ENCODE assay signal across 8 cellular contexts in genomic region chr1:61724721-61725694, GRCh38. TPM values are rescaled to one million over a fixed set of nuclear protein-coding genes. Genes with fewer than 3 reads are reported as not detected.
DNase-seq lines count a peak whose midpoint lies in the region; ATAC-seq, FAIRE-seq and TF ChIP-seq lines count a peak whose summit lies in the region.

TSS of gene TM2D1 (minus strand) at chr1:61725141. CDS start at chr1:61725120, 21 bp downstream.

- no peak for TF ChIP-seq EP300 in A549 (IDR thresholded peaks at IDR 0.05)

- POLR2A ChIA-PET in A549 (lab: Yijun Ruan, JAX) = no interaction called here

- CTCF ChIA-PET in A549 (lab: Yijun Ruan, JAX) = no interaction called here

- TF ChIP-seq CTCF in A549 (IDR thresholded peaks at IDR 0.05) (no peak), VCaP (conservative IDR thresholded peaks at IDR 0.05) (no peak), breast epithelium (IDR thresholded peaks at IDR 0.05) (no peak)

- peak within 1 kb of the TSS; percentile 90 to 91 for H3K27ac ChIP-seq in A549
- H3K27ac ChIP-seq in VCaP = peak within 1 kb of the TSS; percentile 88
- H3K27ac ChIP-seq in breast epithelium = peak within 1 kb of the TSS; percentile 94 to 96
- H3K27ac ChIP-seq in small intestine (ENCODE audit: low read depth in 1 of 2, low read length in 1 of 2) = peak within 1 kb of the TSS; percentile 75 to 87

- DNase-seq in A549 (ENCODE audit: low read depth in 1 of 2, low spot score in 1 of 2) = peak; percentile 82 to 89
- peak; percentile 94 for DNase-seq in NCI-H2171 treated with DMSO at 0.1 percent for 48 hours (lab: John Stamatoyannopoulos, UW)
- DNase-seq in breast epithelium (ENCODE audit: low spot score in 2 of 2) = peak; percentile 83 to 84
- DNase-seq in iPS-NIHi11 (ENCODE audit: low spot score) = peak; percentile 94
- DNase-seq in small intestine = peak; percentile 94

- H3K36me3 ChIP-seq in breast epithelium (no peaks in the 10 kb centered on the region), small intestine (ENCODE audit: control insufficient read depth in 2 of 2, insufficient read depth in 2 of 2, low read length in 2 of 2) (peaks cover 0 to 3% of the 10 kb centered on the region in 2 donors)

- peak; percentile 96 for TF ChIP-seq POLR2A in A549 (IDR thresholded peaks at IDR 0.05; ENCODE audit: low read length)
- peak; percentile 87 for TF ChIP-seq POLR2A in breast epithelium (IDR thresholded peaks at IDR 0.05)

- no peak for TF ChIP-seq RAD21 in A549 (conservative IDR thresholded peaks at IDR 0.05 in 1 of 2, IDR thresholded peaks at IDR 0.05 in 1 of 2)

- H3K4me1 ChIP-seq in A549 (peaks cover 13% of the 10 kb centered on the region; the same call in 1 of the 3 replicates), breast epithelium (peaks cover 0 to 9% of the 10 kb centered on the region in 2 donors), small intestine (ENCODE audit: control insufficient read depth in 2 of 2, insufficient read depth in 1 of 2, low read depth in 1 of 2, low read length in 1 of 2) (peaks cover 2% of the 10 kb centered on the region in 2 donors)

- 1% methylated on average over 23 of the region's 46 CpGs for WGBS in A549 (ENCODE audit: missing lambda C conversion rate)
- WGBS in small intestine, 3 donors = 0% methylated on average over 46 of the region's 46 CpGs

- H3K4me2 ChIP-seq in A549 = peak within 1 kb of the TSS; percentile 92

- H3K27me3 ChIP-seq in breast epithelium = no peaks in the 10 kb centered on the region
- no peaks in the 10 kb centered on the region for H3K27me3 ChIP-seq in small intestine (ENCODE audit: control insufficient read depth in 2 of 2, insufficient read depth in 2 of 2, low read length in 2 of 2)

- intact Hi-C loops in breast epithelium (cut with DNase I; ENCODE audit: low total_unique reads) = no loop called here

- ATAC-seq in A549 (peak; percentile 100), GM18867 (IDR thresholded peaks at IDR 0.05; ENCODE audit: unreplicated experiment) (peak; percentile 99), HG03103 (IDR thresholded peaks at IDR 0.05; ENCODE audit: low read depth, unreplicated experiment) (peak; percentile 99)

- H3K4me3 ChIP-seq in A549 (peak within 1 kb of the TSS; percentile 95), breast epithelium (peak within 1 kb of the TSS; percentile 93 to 100 (median 98)), small intestine (ENCODE audit: low read depth in 1 of 2, low read length in 2 of 2) (peak within 1 kb of the TSS; percentile 59 to 77)

- H3K9me3 ChIP-seq in A549 = no peaks in the 10 kb centered on the region
- H3K9me3 ChIP-seq in breast epithelium = no peaks in the 10 kb centered on the region
- no peaks in the 10 kb centered on the region for H3K9me3 ChIP-seq in small intestine (ENCODE audit: control insufficient read depth, low read depth)

- FAIRE-seq in A549 (lab: Jason Lieb, UNC) (no peak), small intestine (lab: Jason Lieb, UNC) (no peak)

TF ChIP-seq in A549, 52 proteins besides CTCF, POLR2A, EP300 and RAD21:
- TF ChIP-seq BCL3 (IDR thresholded peaks at IDR 0.05) = peak; percentile 70; the same call in 1 of the 3 replicates
- no peak for TF ChIP-seq NR3C1 (IDR thresholded peaks at IDR 0.05)
- TF ChIP-seq NFE2L2 (conservative IDR thresholded peaks at IDR 0.05; ENCODE audit: low read length) = no peak
- peak in 1 of 2 experiments; percentile 78; a peak in 1 of 5 replicates for TF ChIP-seq JUN (IDR thresholded peaks at IDR 0.05)
- no peak for TF ChIP-seq MYC (IDR thresholded peaks at IDR 0.05; ENCODE audit: borderline replicate concordance, low read length)
- TF ChIP-seq MAX (IDR thresholded peaks at IDR 0.05) = peak; percentile 86
- peak; percentile 83 for TF ChIP-seq KDM5A (IDR thresholded peaks at IDR 0.05)
- peak; percentile 99 for TF ChIP-seq PHF8 (IDR thresholded peaks at IDR 0.05; ENCODE audit: borderline replicate concordance, low read depth)
- TF ChIP-seq PBX3 (IDR thresholded peaks at IDR 0.05) = no peak
- peak; percentile 3 for TF ChIP-seq CHD2 (IDR thresholded peaks at IDR 0.05; ENCODE audit: low read length, partially characterized antibody)
- peak; percentile 74; the same call in 1 of the 2 replicates for TF ChIP-seq E2F6 (IDR thresholded peaks at IDR 0.05; ENCODE audit: borderline replicate concordance, low read depth)
- TF ChIP-seq USF2 (IDR thresholded peaks at IDR 0.05) = no peak
- TF ChIP-seq GATA3 (IDR thresholded peaks at IDR 0.05; ENCODE audit: borderline replicate concordance) = no peak
- TF ChIP-seq REST (IDR thresholded peaks at IDR 0.05) = no peak
- no peak for TF ChIP-seq RFX5 (IDR thresholded peaks at IDR 0.05)
- TF ChIP-seq SMC3 (IDR thresholded peaks at IDR 0.05) = no peak
- TF ChIP-seq FOSB (CRISPR knock-in tag; IDR thresholded peaks at IDR 0.05) = no peak

RNA-seq across cellular contexts. Expression of gene TM2D1, which starts in this region (rescaled TPM):
- polyA plus RNA-seq in A549 (2011; rRNA removed) = 42.9 and 54.2 TPM in 2 replicates
- 21.7 and 22.4 TPM in 2 replicates for polyA plus RNA-seq in A549 (2012; cell fraction: cytosol; rRNA removed)
- polyA plus RNA-seq in A549 (2012; cell fraction: nucleus; rRNA removed) = 8.8 and 12.6 TPM in 2 replicates
- 29.2 to 35.6 TPM (median 32.4 TPM) in 3 replicates for polyA plus RNA-seq in A549 (2017; fragmentation: RNase III; extraction: RNeasy Plus Mini Kit Qiagen cat#74134 plus additional on column Dnase treatment)
- 8.9 and 10.8 TPM in 2 replicates for polyA minus RNA-seq in A549 (2011; rRNA and poly(A)+ RNA removed)
- 10 to 100 TPM; 65.4 to 85.9 (median 76.1) TPM for total RNA-seq in breast epithelium
- 10 to 100 TPM in 2 of 3 donors, 1 to 10 TPM in 1; 7.4 to 29.9 (median 12.7) TPM for polyA plus RNA-seq in small intestine

Comparison
In these comparisons a context has a peak if more than half of its experiments do, and no peak if none do; other contexts are left out.
1. Peak in every context shown above with its lines: DNase-seq, ATAC-seq, H3K4me3 ChIP-seq and H3K27ac ChIP-seq.